Comparison of ENCODE assay signal across 25 cellular contexts in genomic region chr3:108145578-108145977, GRCh38.
"Had no signal": no experiment of that assay in that cellular context is flagged by ENCODE, and none has a peak within 500 bp of the region (broad histone marks: within the 10 kb centered on the region; RNA-seq: fewer than 3 reads in every experiment).

No MANE protein-coding gene starts in this region.

- ATAC-seq: PC-3 had no signal

- DNase-seq: Karpas-422, MM.1S, MV-4-11, NCI-H1092, NCI-H1105, NCI-H1417 treated with DMSO at 0.1 percent for 48 hours, NCI-H1436 treated with DMSO at 0.1 percent for 48 hours, NCI-H1694 treated with DMSO at 0.1 percent for 48 hours, NCI-H187 treated with DMSO at 0.1 percent for 48 hours, NCI-H2029, NCI-H2081, NCI-H2171 treated with DMSO at 0.1 percent for 48 hours, NCI-H2227 treated with DMSO at 0.1 percent for 48 hours, NCI-H345, NCI-H446, NCI-H510A treated with DMSO at 0.1 percent for 48 hours, NCI-H524 treated with DMSO at 0.1 percent for 48 hours, NCI-H526 treated with DMSO at 0.1 percent for 48 hours, NCI-H774, PC-3, Peyer's patch, Right ventricle myocardium superior, RPMI8226, SHP77 treated with DMSO at 0.1 percent for 48 hours, SK-N-SH had no signal
